30 cellular contexts compared by ENCODE assay signal in the genomic region with DNA sequence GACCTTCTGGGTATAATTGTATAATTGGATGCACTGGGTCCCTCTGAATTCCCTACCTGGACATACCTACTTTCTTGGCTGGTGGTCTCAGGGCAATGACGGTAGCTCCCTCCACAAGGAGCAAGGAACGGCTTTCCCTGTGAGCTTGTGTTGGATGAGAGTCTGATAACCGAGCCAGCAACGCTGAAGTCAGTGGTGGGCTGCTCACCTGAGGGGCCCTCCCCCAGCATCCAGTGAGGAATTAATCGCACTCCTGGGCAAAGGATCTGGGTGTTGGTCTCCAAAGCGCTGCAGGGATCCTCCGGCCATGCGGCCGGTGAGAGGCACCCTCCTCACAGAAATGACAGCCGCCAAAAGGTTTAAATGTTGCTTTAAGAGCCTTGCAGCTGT. TPM values are rescaled to one million over a fixed set of nuclear protein-coding genes. Genes with fewer than 3 reads are reported as not detected.
"Had no signal": no experiment of that assay in that cellular context is flagged by ENCODE, and none has a peak within 500 bp of the region (broad histone marks: within the 10 kb centered on the region; RNA-seq: fewer than 3 reads in every experiment).

No MANE protein-coding gene starts in this region.

- ATAC-seq: right cardiac atrium; sciatic nerve; stimulated activated naive B cell treated with anti-CD40 and anti-IgM and Interleukin-4, amounts not matched to agents 10 μg/mL and 1 μg/mL and 100 μg/mL, for 72 hours; stimulated activated naive CD8-positive, alpha-beta T cell treated with anti-CD3 and anti-CD28 coated beads, Interleukin-15, Interleukin-2, amounts not matched to agents 100 U/mL and 50 U/mL, for 24 hours had no signal

- H3K36me3 ChIP-seq: neural progenitor cell, neutrophil, ovary, prostate gland, thyroid gland, transverse colon, upper lobe of left lung had no signal

- H3K27me3 ChIP-seq: neural progenitor cell, neutrophil, ovary, stomach, testis, thyroid gland, transverse colon, upper lobe of left lung had no signal

- H3K36me3 Mint-ChIP-seq: immature natural killer cell; natural killer cell; stimulated activated naive B cell treated with anti-CD40 and anti-IgM and Interleukin-4, amounts not matched to agents 10 μg/mL and 1 μg/mL and 100 μg/mL, for 72 hours had no signal

- H3K9ac ChIP-seq: neural progenitor cell had no signal

- H3K4me3 Mint-ChIP-seq: mesothelial cell of epicardium; naive B cell; natural killer cell; nephron progenitor cell; neural progenitor cell; stimulated activated naive B cell treated with anti-CD40 and anti-IgM and Interleukin-4, amounts not matched to agents 10 μg/mL and 1 μg/mL and 100 μg/mL, for 72 hours had no signal

- H3K4me1 Mint-ChIP-seq: nephron progenitor cell had no signal

- DNase-seq: hypothalamus; immature natural killer cell; left ventricle myocardium inferior; mesendoderm; naive B cell; natural killer cell; nephron progenitor cell; occipital lobe; posterior cingulate gyrus; retina; right cardiac atrium; stimulated activated CD4-positive, alpha-beta T cell treated with anti-CD3 and anti-CD28 coated beads, Interleukin-12 subunit alpha, Interleukin-12 subunit beta, amount 100 ng/mL, for 4 hours; stimulated activated CD4-positive, alpha-beta T cell treated with anti-CD3 and anti-CD28 coated beads, Interleukin-15, amount 100 ng/mL, for 24 hours; stimulated activated CD4-positive, alpha-beta T cell treated with anti-CD3 and anti-CD28 coated beads, Interleukin-2, amount 100 ng/mL, for 24 hours; stimulated activated CD4-positive, alpha-beta T cell treated with anti-CD3 and anti-CD28 coated beads, Interleukin-4, amount 100 ng/mL, for 1 hour; stimulated activated naive B cell treated with anti-CD40 and anti-IgM and Interleukin-4, amounts not matched to agents 10 μg/mL and 1 μg/mL and 100 μg/mL, for 72 hours; stimulated activated naive CD8-positive, alpha-beta T cell treated with anti-CD3 and anti-CD28 coated beads, Interleukin-15, Interleukin-2, amounts not matched to agents 100 U/mL and 50 U/mL, for 24 hours; stomach; testis; thyroid gland; transverse colon; upper lobe of left lung had no signal

- H3K4me1 ChIP-seq: neural progenitor cell, prostate gland, stomach, testis, transverse colon, upper lobe of left lung had no signal

- H3K4me2 ChIP-seq: neural progenitor cell had no signal

- H3K9me3 Mint-ChIP-seq: immature natural killer cell; natural killer cell; neural progenitor cell; stimulated activated naive B cell treated with anti-CD40 and anti-IgM and Interleukin-4, amounts not matched to agents 10 μg/mL and 1 μg/mL and 100 μg/mL, for 72 hours had no signal

- H2AFZ ChIP-seq: neural progenitor cell had no signal

- H3K4me3 ChIP-seq: left ventricle myocardium inferior, lung, neural progenitor cell, ovary, prostate gland, skin epidermis, stomach, testis, thyroid gland, transverse colon, upper lobe of left lung had no signal

- H3K27ac Mint-ChIP-seq: immature natural killer cell; mesothelial cell of epicardium; nephron progenitor cell; neural progenitor cell; stimulated activated naive B cell treated with anti-CD40 and anti-IgM and Interleukin-4, amounts not matched to agents 10 μg/mL and 1 μg/mL and 100 μg/mL, for 72 hours had no signal

- H3K27ac ChIP-seq: left ventricle myocardium inferior, neural progenitor cell, neutrophil, prostate gland, skin epidermis, testis, thyroid gland, transverse colon, upper lobe of left lung had no signal

- H3K9me3 ChIP-seq: left ventricle myocardium inferior, neutrophil, ovary, prostate gland, stomach, testis, thyroid gland, transverse colon, upper lobe of left lung had no signal

RNA-seq across cellular contexts. Expression of gene LONRF2, which starts 47.1 kb away (rescaled TPM):
- total RNA-seq: natural killer cell had no signal
- polyA plus RNA-seq: immature natural killer cell had no signal
